8 cellular contexts compared by ENCODE assay signal in the genomic region with DNA sequence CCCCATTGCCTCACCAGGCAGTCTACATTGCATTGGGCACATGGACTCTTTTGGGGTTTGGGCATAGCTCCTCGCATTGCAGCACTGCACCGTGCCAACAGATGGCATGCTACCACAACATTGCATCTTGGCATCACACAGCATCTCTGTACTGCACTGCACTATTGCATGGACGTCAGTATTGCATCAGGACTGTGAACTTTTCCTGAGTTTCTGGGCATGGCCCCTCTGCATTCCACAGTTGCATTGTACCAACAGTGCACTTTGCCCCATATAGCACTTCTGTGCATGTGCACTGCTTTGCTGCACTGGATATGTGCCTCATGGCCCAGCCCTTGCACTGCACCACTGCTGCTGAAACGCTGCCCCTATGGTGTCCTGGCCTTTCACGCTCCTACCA. TPM values are rescaled to one million over a fixed set of nuclear protein-coding genes. Genes with fewer than 3 reads are reported as not detected.
DNase-seq lines count a peak whose midpoint lies in the region; ATAC-seq and TF ChIP-seq lines count a peak whose summit lies in the region.

No MANE protein-coding gene starts in this region.

- 65% methylated on average over 4 of the region's 5 CpGs for WGBS in mammary epithelial cell (ENCODE audit: low coverage, missing lambda C conversion rate)
- 57% methylated on average over 5 of the region's 5 CpGs for WGBS in suprapubic skin

- DNase-seq in LHCN-M2 (ENCODE audit: low read depth) (peak; percentile 56), mammary epithelial cell (no peak), mucosa of gallbladder (ENCODE audit: low spot score) (peak; percentile 40), uterus (no peak), suprapubic skin (ENCODE audit: low spot score in 2 of 2) (no peak)

- H3K27ac ChIP-seq in DOHH2 (ENCODE audit: low read depth, low read length) (no peak overlapping the region), mammary epithelial cell (ENCODE audit: insufficient read depth, low read depth, low read length) (no peak overlapping the region), uterus (no peak overlapping the region), suprapubic skin (no peak overlapping the region)

- no peak overlapping the region for H3K9ac ChIP-seq in mammary epithelial cell (ENCODE audit: insufficient read depth, low read length)

- in situ Hi-C loops in mammary epithelial cell (cut with MboI; ENCODE audit: low sequenced_read_pairs in 2 of 2): loop anchor here (25.0 kb wide), 4 partner anchors 216 to 1466 kb away; a partner anchor contains a TSS

- BruUV-seq in mammary epithelial cell (replicated peaks; lab: Mats Ljungman, UMichigan): no TSS peak

- H3K4me1 ChIP-seq in DOHH2 (ENCODE audit: control insufficient read depth, low read length) (no peaks in the 10 kb centered on the region), mammary epithelial cell (ENCODE audit: insufficient read depth, low read length) (peaks cover 35% of the 10 kb centered on the region), uterus (no peaks in the 10 kb centered on the region), suprapubic skin (no peaks in the 10 kb centered on the region)

- no peak for TF ChIP-seq POLR2A in uterus (IDR thresholded peaks at IDR 0.05)
- no peak for TF ChIP-seq POLR2A in suprapubic skin (IDR thresholded peaks at IDR 0.05)

- H3K79me2 ChIP-seq in DOHH2 (ENCODE audit: control insufficient read depth, low read length) (no peaks in the 10 kb centered on the region), mammary epithelial cell (ENCODE audit: insufficient read depth, low read length) (peaks cover 85% of the 10 kb centered on the region)

- H2AFZ ChIP-seq in mammary epithelial cell (ENCODE audit: low read depth, low read length): no peak overlapping the region

- no peaks in the 10 kb centered on the region for H3F3A ChIP-seq in DOHH2 (ENCODE audit: control insufficient read depth, insufficient read depth)

- H3K4me3 ChIP-seq in DOHH2 (ENCODE audit: low read length) (no peak overlapping the region), mammary epithelial cell (replicated peaks in 1 of 3; ENCODE audit: insufficient read depth in 1 of 3, low read depth in 2 of 3, low read length in 3 of 3) (no peak overlapping the region), uterus (no peak overlapping the region), suprapubic skin (no peak overlapping the region)

- CTCF ChIA-PET in mammary epithelial cell (lab: Charles Lee; ENCODE audit: low non-redundant PET): interaction anchor here (0.6 kb wide), 2 partner anchors 50 to 97 kb away, joined by 3 to 5 read pairs; no protein-coding TSS in a partner anchor

- H3K27me3 ChIP-seq in DOHH2 (ENCODE audit: control insufficient read depth, low read length): no peaks in the 10 kb centered on the region
- no peaks in the 10 kb centered on the region for H3K27me3 ChIP-seq in mammary epithelial cell (ENCODE audit: insufficient read depth, low read length)
- no peaks in the 10 kb centered on the region for H3K27me3 ChIP-seq in uterus
- no peaks in the 10 kb centered on the region for H3K27me3 ChIP-seq in suprapubic skin

- intact Hi-C loops in mammary epithelial cell (cut with micrococcal nuclease) (no loop called here), uterus (cut with DNase I; ENCODE audit: low total_unique reads) (loop anchor here (10.0 kb wide), 2 partner anchors 839 to 1129 kb away; no protein-coding TSS in a partner anchor)

- ATAC-seq in HG03039 (IDR thresholded peaks at IDR 0.05; ENCODE audit: unreplicated experiment): no peak
- ATAC-seq in HG03135 (IDR thresholded peaks at IDR 0.05; ENCODE audit: unreplicated experiment): no peak

- no peaks in the 10 kb centered on the region for H3K9me2 ChIP-seq in DOHH2 (replicated peaks; ENCODE audit: control insufficient read depth, low read length)

- dilution Hi-C loops in mammary epithelial cell (cut with HindIII; ENCODE audit: low sequenced_read_pairs): loop anchor here (25.0 kb wide), 1 partner anchor 466 kb away; no protein-coding TSS in a partner anchor

- no peak for TF ChIP-seq EP300 in suprapubic skin (IDR thresholded peaks at IDR 0.05)

- H4K20me1 ChIP-seq in DOHH2 (ENCODE audit: control insufficient read depth, insufficient read depth, low read depth, low read length): no peaks in the 10 kb centered on the region
- no peaks in the 10 kb centered on the region for H4K20me1 ChIP-seq in mammary epithelial cell (ENCODE audit: insufficient read depth, low read length)

- no peaks in the 10 kb centered on the region for H3K9me3 ChIP-seq in DOHH2 (ENCODE audit: control insufficient read depth, insufficient read depth, low read length)
- no peaks in the 10 kb centered on the region for H3K9me3 ChIP-seq in mammary epithelial cell (replicated peaks; ENCODE audit: insufficient read depth, low read length)
- H3K9me3 ChIP-seq in uterus: no peaks in the 10 kb centered on the region
- H3K9me3 ChIP-seq in suprapubic skin: no peaks in the 10 kb centered on the region

- H3K4me2 ChIP-seq in DOHH2 (ENCODE audit: low read length): no peak overlapping the region
- no peak overlapping the region for H3K4me2 ChIP-seq in mammary epithelial cell (ENCODE audit: insufficient read depth, low read depth, low read length)

- H3K36me3 ChIP-seq in DOHH2 (ENCODE audit: control insufficient read depth, low read length): no peaks in the 10 kb centered on the region
- no peaks in the 10 kb centered on the region for H3K36me3 ChIP-seq in mammary epithelial cell (ENCODE audit: insufficient read depth, low read length)
- H3K36me3 ChIP-seq in uterus: no peaks in the 10 kb centered on the region
- H3K36me3 ChIP-seq in suprapubic skin: no peaks in the 10 kb centered on the region

- TF ChIP-seq CTCF in DOHH2 (IDR thresholded peaks at IDR 0.05; ENCODE audit: low read depth, low read length, poor library complexity, severe bottlenecking) (peak; percentile 46), mammary epithelial cell (conservative IDR thresholded peaks at IDR 0.05 in 1 of 2, IDR thresholded peaks at IDR 0.05 in 1 of 2; ENCODE audit: extremely low read depth in 1 of 2, insufficient read depth in 1 of 2, low read depth in 1 of 2, low read length in 2 of 2) (peak; percentile 60 to 73), uterus (IDR thresholded peaks at IDR 0.05) (peak in 1 of 4 experiments; percentile 15), suprapubic skin (IDR thresholded peaks at IDR 0.05) (no peak)

RNA-seq across cellular contexts. Expression of a gene that starts 9.6 kb away (rescaled TPM):
- total RNA-seq in LHCN-M2 (2014; rRNA removed): 86.0 and 96.7 TPM in 2 replicates
- polyA plus RNA-seq in LHCN-M2 (2012): 6.0 TPM
- total RNA-seq in mammary epithelial cell: 10 to 100 TPM; 38.9 to 46.3 TPM
- polyA plus RNA-seq in mammary epithelial cell: 29.4 TPM
- polyA minus RNA-seq in mammary epithelial cell: 53.0 TPM
- total RNA-seq in mucosa of gallbladder: 17.7 TPM
- 10 to 100 TPM in 3 of 4 donors, 1 to 10 TPM in 1; 9.5 to 48.2 (median 33.4) TPM for total RNA-seq in uterus
- 10 to 100 TPM; 15.0 to 46.7 (median 29.0) TPM for total RNA-seq in suprapubic skin

RNA-seq across cellular contexts. Expression of a gene that starts 15.1 kb away (rescaled TPM):
- 32.4 and 33.3 TPM in 2 replicates for total RNA-seq in LHCN-M2 (2014; rRNA removed)
- polyA plus RNA-seq in LHCN-M2 (2012): 32.6 TPM
- 10 to 100 TPM; 28.7 to 35.4 TPM for total RNA-seq in mammary epithelial cell
- polyA plus RNA-seq in mammary epithelial cell: 31.3 TPM
- polyA minus RNA-seq in mammary epithelial cell: 41.2 TPM
- 17.4 TPM for total RNA-seq in mucosa of gallbladder
- 10 to 100 TPM in 3 of 4 donors, 1 to 10 TPM in 1; 7.4 to 23.4 (median 20.7) TPM for total RNA-seq in uterus
- total RNA-seq in suprapubic skin: 10 to 100 TPM; 23.1 to 39.3 (median 33.6) TPM

Comparison
In these comparisons a context has a peak if more than half of its experiments do, and no peak if none do; other contexts are left out.
1. CTCF ChIP-seq: peak in DOHH2 (single experiment) and mammary epithelial cell (2 of 2); none in suprapubic skin (0 of 2).
2. DNase-seq: peak in LHCN-M2 (single experiment) and mucosa of gallbladder (single experiment); none in mammary epithelial cell (single experiment), uterus (0 of 2) and suprapubic skin (0 of 2).